Comparison of ENCODE assay signal across 2 cellular contexts in genomic region chrX:137286423-137286822, GRCh38.
TF ChIP-seq lines count a peak whose summit lies in the region.

No MANE protein-coding gene starts in this region.

TF ChIP-seq in HepG2, 621 proteins besides CTCF, POLR2A, EP300 and RAD21 (continued from another document):
- TF ChIP-seq ZNF574 (CRISPR knock-in tag; IDR thresholded peaks at IDR 0.05) (no peak), ZNF20 (CRISPR knock-in tag; IDR thresholded peaks at IDR 0.05) (no peak)
TF ChIP-seq in HepG2: peak in this region for 1.

TF ChIP-seq in K562, 482 proteins besides CTCF, POLR2A, EP300 and RAD21 (continued from another document):
- TF ChIP-seq TFE3 (CRISPR knock-in tag; IDR thresholded peaks at IDR 0.05) = peak; percentile 85
- no peak for TF ChIP-seq ZNF146 (CRISPR knock-in tag; IDR thresholded peaks at IDR 0.05; ENCODE audit: unreplicated experiment)
- 0 out of 2 replicates have a peak, but pooled peaks have one; percentile 27 for TF ChIP-seq TOE1 (IDR thresholded peaks at IDR 0.05; ENCODE audit: borderline replicate concordance)
- TF ChIP-seq TOE1 (CRISPR knock-in tag; IDR thresholded peaks at IDR 0.05; ENCODE audit: borderline replicate concordance, low read depth) = no peak
